11 cellular contexts compared by ENCODE assay signal in genomic region chr10:9172276-9172675, GRCh38.
"Had no signal": no experiment of that assay in that cellular context is flagged by ENCODE, and none has a peak within 500 bp of the region (broad histone marks: within the 10 kb centered on the region; RNA-seq: fewer than 3 reads in every experiment).

No MANE protein-coding gene starts in this region.

- H3K27ac Mint-ChIP-seq: GM23338, H9, HFFc6 had no signal

- FAIRE-seq: H1, H54 had no signal

- H3K4me2 ChIP-seq: GM23338 had no signal

- H3K4me3 ChIP-seq: GM23248, GM23338, HAP-1 had no signal

- H3K9me3 ChIP-seq: HAP-1 had no signal

- H3K4me3 Mint-ChIP-seq: GM23338, H9, HFFc6 had no signal

- H3K4me1 ChIP-seq: HAP-1 had no signal

- H2AFZ ChIP-seq: GM23248, GM23338 had no signal

- ATAC-seq: GM23338, HCT116 had no signal

- H3K36me3 ChIP-seq: HAP-1 had no signal

- H3K9ac ChIP-seq: GM23248 had no signal

- DNase-seq: GM23248, GOT3, H7, H9, HCEC 1CT, HFFc6 had no signal

- H3K4me1 Mint-ChIP-seq: GM23338, H9 had no signal

- H3K27ac ChIP-seq: GM23248 had no signal
